Comparison of ENCODE assay signal across 9 cellular contexts in the genomic region with DNA sequence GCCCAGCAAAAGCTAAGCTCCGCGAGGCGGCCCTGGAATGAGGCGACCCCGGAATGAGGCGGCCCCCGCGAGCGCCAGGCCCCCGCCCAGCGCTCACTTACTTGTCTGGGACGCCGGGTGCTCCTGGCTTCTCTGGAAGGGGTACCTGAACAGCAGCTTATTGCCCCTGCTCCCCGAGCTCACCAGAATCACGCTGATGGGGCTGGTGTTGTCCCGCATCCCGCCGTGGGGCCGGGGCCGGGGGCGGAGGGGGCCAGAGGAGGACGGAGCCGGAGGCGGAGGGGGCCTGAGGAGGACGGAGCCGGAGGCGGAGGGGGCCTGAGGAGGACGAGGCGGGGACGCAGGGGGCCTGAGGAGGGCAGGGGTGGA. TPM values are rescaled to one million over a fixed set of nuclear protein-coding genes. Genes with fewer than 3 reads are reported as not detected.
A peak's percentile ranks its signal among the peaks of the same experiment; 100 is the strongest.
DNase-seq lines count a peak whose midpoint lies in the region; ATAC-seq and TF ChIP-seq lines count a peak whose summit lies in the region.
"Had no signal": no experiment of that assay in that cellular context is flagged by ENCODE, and none has a peak within 500 bp of the region (broad histone marks: within the 10 kb centered on the region; RNA-seq: fewer than 3 reads in every experiment).

No MANE protein-coding gene starts in this region.

- intact Hi-C loops in posterior vena cava (cut with DNase I), result no loop called here

- TF ChIP-seq CTCF in MM.1S (IDR thresholded peaks at IDR 0.05; ENCODE audit: low read length), result no peak
- no peak for TF ChIP-seq CTCF in gastroesophageal sphincter (IDR thresholded peaks at IDR 0.05)

- H3K9me3 ChIP-seq in BLaER1 (no peaks in the 10 kb centered on the region), MM.1S (replicated peaks; ENCODE audit: insufficient read depth, low read length) (no peaks in the 10 kb centered on the region), gastroesophageal sphincter (no peaks in the 10 kb centered on the region)

- H3K27me3 ChIP-seq in BLaER1, result no peaks in the 10 kb centered on the region
- no peaks in the 10 kb centered on the region for H3K27me3 ChIP-seq in MM.1S (replicated peaks; ENCODE audit: insufficient read depth, low read length)
- peaks cover 9% of the 10 kb centered on the region for H3K27me3 ChIP-seq in gastroesophageal sphincter

- H3K9me2 ChIP-seq in MM.1S (replicated peaks; ENCODE audit: insufficient read depth, low read length), result no peaks in the 10 kb centered on the region

- H3K36me3 ChIP-seq in BLaER1, result 0 out of 2 replicates have a peak, but pooled peaks cover 7% of the 10 kb centered on the region
- no peaks in the 10 kb centered on the region for H3K36me3 ChIP-seq in MM.1S (replicated peaks; ENCODE audit: insufficient read depth, low read length)
- no peaks in the 10 kb centered on the region for H3K36me3 ChIP-seq in gastroesophageal sphincter

- H3K9ac ChIP-seq in BLaER1 (peak overlapping the region; percentile 91), MM.1S (ENCODE audit: low read length) (peak overlapping the region; percentile 87)

- TF ChIP-seq POLR2A in gastroesophageal sphincter (IDR thresholded peaks at IDR 0.05), result no peak

- ATAC-seq in gastroesophageal sphincter (peak; percentile 23), GM21423 (IDR thresholded peaks at IDR 0.05; ENCODE audit: unreplicated experiment) (no peak)

- H3K4me3 ChIP-seq in BLaER1 (peak overlapping the region; percentile 79), MM.1S (ENCODE audit: low read length) (peak overlapping the region; percentile 84), gastroesophageal sphincter (peak overlapping the region; percentile 84 to 99)

- no CpG with 5 or more reads among the region's 30 CpGs for WGBS in gastroesophageal sphincter (ENCODE audit: low coverage in 1 of 2), 2 donors

- H3F3A ChIP-seq in MM.1S (ENCODE audit: insufficient read depth, low read length), result peaks cover 6% of the 10 kb centered on the region; the same call in 1 of the 2 replicates

- DNase-seq in MM.1S (peak; percentile 32), activated T-helper 1 cell treated with Interleukin-2 at 50 U/mL for 16 hours (ENCODE audit: low read depth) (peak; percentile 5), posterior vena cava (ENCODE audit: low spot score) (peak; percentile 78), SW 1271 (lab: John Stamatoyannopoulos, UW) (no peak), NCI-H1694 (lab: John Stamatoyannopoulos, UW) (no peak)

- H3K79me2 ChIP-seq in MM.1S (ENCODE audit: low read length), result peaks cover 45% of the 10 kb centered on the region

- H3K4me1 ChIP-seq in BLaER1 (peaks cover 26% of the 10 kb centered on the region), MM.1S (ENCODE audit: low read length) (no peaks in the 10 kb centered on the region), gastroesophageal sphincter (peaks cover 0 to 27% (median 0%) of the 10 kb centered on the region in 3 donors)

- no peak for TF ChIP-seq EP300 in gastroesophageal sphincter (IDR thresholded peaks at IDR 0.05)

- H3K27ac ChIP-seq in BLaER1, result peak overlapping the region; percentile 89
- H3K27ac ChIP-seq in MM.1S (ENCODE audit: low read length), result no peak overlapping the region
- H3K27ac ChIP-seq in gastroesophageal sphincter, result peak overlapping the region; percentile 62 to 90 (median 88)

- H4K20me1 ChIP-seq in BLaER1 (peaks cover 11% of the 10 kb centered on the region; the same call in 1 of the 2 replicates), MM.1S (ENCODE audit: insufficient read depth, low read length) (no peaks in the 10 kb centered on the region)

- H2AFZ ChIP-seq in MM.1S (ENCODE audit: low read length), result peak overlapping the region; percentile 92

- H3K4me2 ChIP-seq in BLaER1 (peak overlapping the region; percentile 85), MM.1S (ENCODE audit: low read depth, low read length) (peak overlapping the region; percentile 75)

RNA-seq across cellular contexts. Expression of a gene that starts 0.4 kb away (rescaled TPM):
- total RNA-seq in gastroesophageal sphincter, result 10 to 100 TPM in 3 of 4 donors, 1 to 10 TPM in 1; 6.5 to 15.7 (median 13.9) TPM
- 10 to 100 TPM; 13.2 to 22.1 TPM for total RNA-seq in posterior vena cava

RNA-seq across cellular contexts. Expression of a gene that starts 14.4 kb away (rescaled TPM):
- total RNA-seq in gastroesophageal sphincter (not detected), posterior vena cava (not detected)
- total RNA-seq: renal cortical epithelial cell had no signal

RNA-seq across cellular contexts. Expression of a gene that starts 27.7 kb away (rescaled TPM):
- 1 to 10 TPM in 1 of 4 donors, not detected in 3; 3.0 TPM for total RNA-seq in gastroesophageal sphincter
- 1 to 10 TPM in 1 of 2 donors, under 1 TPM in 1; 0.90 to 1.5 TPM for total RNA-seq in posterior vena cava
- total RNA-seq: renal cortical epithelial cell had no signal

RNA-seq across cellular contexts. Expression of a gene that starts 34.6 kb away (rescaled TPM):
- total RNA-seq in gastroesophageal sphincter, result 10 to 100 TPM in 3 of 4 donors, not detected in 1; 40.9 to 72.6 (median 57.7) TPM
- 1,000 to 10,000 TPM in 1 of 2 donors, 100 to 1,000 TPM in 1; 750 to 2,679 TPM for total RNA-seq in posterior vena cava
- total RNA-seq: renal cortical epithelial cell had no signal

RNA-seq across cellular contexts. Expression of a gene that starts 38.4 kb away (rescaled TPM):
- total RNA-seq in gastroesophageal sphincter (10 to 100 TPM in 3 of 4 donors, not detected in 1; 15.5 to 96.7 (median 53.1) TPM), posterior vena cava (1,000 to 10,000 TPM in 1 of 2 donors, 100 to 1,000 TPM in 1; 878 to 2,742 TPM)
- total RNA-seq: renal cortical epithelial cell had no signal

Comparison
In these comparisons a context has a peak if more than half of its experiments do, and no peak if none do; other contexts are left out.
1. DNase-seq: peak in MM.1S (single experiment), activated T-helper 1 cell treated with Interleukin-2 at 50 U/mL for 16 hours (single experiment) and posterior vena cava (single experiment); none in SW 1271 (0 of 2) and NCI-H1694 (single experiment).
2. Peak in every context shown above with its lines, with median percentiles within 50 percentile points of each other: H3K4me3 ChIP-seq.